Comparison of ENCODE assay signal across 10 cellular contexts in the genomic region with DNA sequence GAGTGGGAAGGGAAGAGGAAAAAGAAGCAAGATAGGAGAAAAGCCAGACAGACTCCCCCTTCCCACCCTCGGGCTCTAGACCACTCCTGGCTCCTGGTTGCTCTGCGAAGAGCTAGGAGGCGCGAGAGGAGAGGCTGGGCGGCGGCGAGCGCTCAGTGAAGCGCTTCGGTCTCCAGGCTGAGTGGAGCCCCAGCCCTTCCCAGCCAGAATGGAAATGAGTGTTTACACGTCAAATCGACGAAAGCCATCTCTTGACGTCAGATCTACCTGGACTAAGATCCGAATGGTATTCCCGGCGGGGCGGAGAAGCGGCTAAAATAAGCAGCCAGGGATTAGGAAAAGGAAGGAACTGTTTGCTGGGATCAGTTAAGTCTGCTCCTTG. TPM values are rescaled to one million over a fixed set of nuclear protein-coding genes. Genes with fewer than 3 reads are reported as not detected.
A peak's percentile ranks its signal among the peaks of the same experiment; 100 is the strongest.
DNase-seq lines count a peak whose midpoint lies in the region; ATAC-seq and TF ChIP-seq lines count a peak whose summit lies in the region.
"Had no signal": no experiment of that assay in that cellular context is flagged by ENCODE, and none has a peak within 500 bp of the region (broad histone marks: within the 10 kb centered on the region; RNA-seq: fewer than 3 reads in every experiment).

A gene (minus strand): TSS at position 183 of the 382 bp plus-strand sequence. CDS start 206 bp downstream, outside the sequence.

- H3K4me1 ChIP-seq in heart right ventricle (peaks cover 0 to 36% (median 14%) of the 10 kb centered on the region in 9 donors), right atrium auricular region (peaks cover 0 to 30% of the 10 kb centered on the region in 2 donors)

- H3K27me3 ChIP-seq in heart right ventricle (peaks cover 0 to 94% (median 56%) of the 10 kb centered on the region in 7 donors), right atrium auricular region (peaks cover 0 to 7% of the 10 kb centered on the region in 2 donors)

- intact Hi-C loops in heart right ventricle (cut with DNase I) = loop anchor here in 1 of 10 donors (10.0 kb wide), 1 partner anchor 132 kb away; no protein-coding TSS in a partner anchor

- no peak for TF ChIP-seq CTCF in heart right ventricle (IDR thresholded peaks at IDR 0.05)
- no peak for TF ChIP-seq CTCF in right atrium auricular region (IDR thresholded peaks at IDR 0.05)
- no peak for TF ChIP-seq CTCF in omental fat pad (IDR thresholded peaks at IDR 0.05)

- H3K27ac ChIP-seq in heart right ventricle = peak within 1 kb of the TSS in 1 of 10 donors; percentile 5
- no peak within 1 kb of the TSS for H3K27ac ChIP-seq in right atrium auricular region

- 1 to 3% methylated on average over 19 of the region's 19 CpGs for WGBS in heart right ventricle, 2 donors

- H3K4me3 ChIP-seq in heart right ventricle = peak within 1 kb of the TSS in 7 of 10 donors; percentile 10 to 38 (median 26)
- peak within 1 kb of the TSS in 1 of 2 donors; percentile 7 for H3K4me3 ChIP-seq in right atrium auricular region

- ATAC-seq in heart right ventricle = peak in 2 of 8 donors; percentile 15 to 33
- ATAC-seq in omental fat pad (ENCODE audit: low FRiP score) = no peak
- ATAC-seq in GM21737 (IDR thresholded peaks at IDR 0.05; ENCODE audit: unreplicated experiment) = no peak
- ATAC-seq in HG03565 (IDR thresholded peaks at IDR 0.05; ENCODE audit: unreplicated experiment) = no peak
- no peak for ATAC-seq in HG02678 (IDR thresholded peaks at IDR 0.05; ENCODE audit: unreplicated experiment)

- H3K9me3 ChIP-seq in heart right ventricle = no peaks in the 10 kb centered on the region
- H3K9me3 ChIP-seq in right atrium auricular region = no peaks in the 10 kb centered on the region

- no peaks in the 10 kb centered on the region for H3K36me3 ChIP-seq in heart right ventricle
- H3K36me3 ChIP-seq in right atrium auricular region = no peaks in the 10 kb centered on the region

- no peak for DNase-seq in heart right ventricle
- DNase-seq in right atrium auricular region (ENCODE audit: low spot score) = no peak
- peak; percentile 92 for DNase-seq in NCI-H774 (lab: John Stamatoyannopoulos, UW)
- peak; percentile 34 for DNase-seq in iPS-NIHi7 (ENCODE audit: extremely low spot score)
- no peak for DNase-seq in omental fat pad (ENCODE audit: low spot score)
- DNase-seq: GOT3; stimulated activated CD4-positive, alpha-beta T cell treated with anti-CD3 and anti-CD28 coated beads, Interleukin-1b, Interleukin-23, amount 100 ng/mL, for 48 hours had no signal

RNA-seq across cellular contexts. Expression of the gene that starts here (rescaled TPM):
- under 1 TPM in 8 of 10 donors, not detected in 2; 0.15 to 0.58 (median 0.23) TPM for total RNA-seq in heart right ventricle
- under 1 TPM in 1 of 2 donors, not detected in 1; 0.65 TPM for polyA plus RNA-seq in heart right ventricle
- total RNA-seq in right atrium auricular region = 1 to 10 TPM in 1 of 2 donors, under 1 TPM in 1; 0.52 to 4.0 TPM
- 1 to 10 TPM in 2 of 4 donors, under 1 TPM in 2; 0.32 to 1.7 (median 0.92) TPM for total RNA-seq in omental fat pad

Comparison
In these comparisons a context has a peak if more than half of its experiments do, and no peak if none do; other contexts are left out.
1. DNase-seq: peak in NCI-H774 (single experiment) and iPS-NIHi7 (single experiment); none in heart right ventricle (0 of 2), right atrium auricular region (single experiment) and omental fat pad (single experiment).